25 cellular contexts compared by ENCODE assay signal in the genomic region with DNA sequence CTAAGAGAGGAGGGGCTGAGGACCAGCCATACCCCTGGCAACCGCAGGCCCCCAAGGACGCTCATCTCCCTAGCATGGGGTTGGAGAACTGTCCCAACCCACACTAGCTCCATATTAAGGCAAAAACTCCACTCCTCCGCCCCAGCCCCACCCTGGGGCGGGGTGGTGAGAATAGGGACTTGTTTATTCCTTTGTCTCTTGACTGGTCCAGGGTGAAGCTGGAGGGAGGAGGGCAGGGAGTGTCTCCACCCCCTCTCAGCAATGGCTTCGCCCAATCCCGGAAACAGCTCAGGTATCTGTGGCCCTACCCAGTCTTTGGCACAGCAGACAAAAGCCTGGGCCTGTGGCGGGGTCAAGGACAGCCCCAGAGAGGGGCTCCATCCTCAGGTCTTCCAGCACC. TPM values are rescaled to one million over a fixed set of nuclear protein-coding genes. Genes with fewer than 3 reads are reported as not detected.
DNase-seq lines count a peak whose midpoint lies in the region; ATAC-seq and TF ChIP-seq lines count a peak whose summit lies in the region.
"Had no signal": no experiment of that assay in that cellular context is flagged by ENCODE, and none has a peak within 500 bp of the region (broad histone marks: within the 10 kb centered on the region; RNA-seq: fewer than 3 reads in every experiment).

No MANE protein-coding gene starts in this region.

- H3K9me3 ChIP-seq in endodermal cell (ENCODE audit: control insufficient read depth, low read length) (no peaks in the 10 kb centered on the region), transverse colon (no peaks in the 10 kb centered on the region)
- H3K9me3 ChIP-seq: BE2C, SJSA1 had no signal

- DNase-seq in HT-29 (ENCODE audit: low spot score): peak; percentile 78
- peak; percentile 45 for DNase-seq in endodermal cell
- no peak for DNase-seq in nephron progenitor cell
- DNase-seq in transverse colon: peak; percentile 48
- no peak for DNase-seq in activated CD8-positive, alpha-beta T cell treated with anti-CD3 and anti-CD28 coated beads, Interleukin-2, amount 10 ng/mL, durations not matched to agents 7 days and 5 days
- DNase-seq in HCEC 1CT: no peak
- no peak for DNase-seq in activated effector memory CD4-positive, alpha-beta T cell treated with anti-CD3 and anti-CD28 coated beads, Interleukin-2, amount 50 U/mL, for 16 hours
- no peak for DNase-seq in activated gamma-delta T cell (lab: John Stamatoyannopoulos, UW)
- DNase-seq: BE2C; Calu3; CD8-positive, alpha-beta memory T cell; DMS153; DND-41; KBM-7; MM.1S; NCI-H2029; NCI-H2227 treated with DMSO at 0.1 percent for 48 hours; NCI-H526 treated with DMSO at 0.1 percent for 48 hours; PC-9; Right ventricle myocardium superior had no signal

- H3K36me3 Mint-ChIP-seq in endodermal cell (ENCODE audit: low read depth) (no peaks in the 10 kb centered on the region), nephron progenitor cell (ENCODE audit: low read depth) (peaks cover 5% of the 10 kb centered on the region)
- H3K36me3 Mint-ChIP-seq in activated CD8-positive, alpha-beta T cell treated with anti-CD3 and anti-CD28 coated beads, Interleukin-2, amount 10 ng/mL, durations not matched to agents 7 days and 5 days (ENCODE audit: low read depth): no peaks in the 10 kb centered on the region
- H3K36me3 Mint-ChIP-seq: CD14-positive monocyte; CD8-positive, alpha-beta memory T cell had no signal

- CTCF ChIA-PET in activated CD8-positive, alpha-beta T cell treated with anti-CD3 and anti-CD28 coated beads, Interleukin-2, amount 10 ng/mL, durations not matched to agents 7 days and 5 days (lab: Charles Lee): no interaction called here

- no peak for TF ChIP-seq EP300 in transverse colon (IDR thresholded peaks at IDR 0.05; ENCODE audit: low read depth)

- no peak overlapping the region for H3K9ac ChIP-seq in endodermal cell (ENCODE audit: extremely low read depth, low read length, poor library complexity, severe bottlenecking)

- H3K27me3 Mint-ChIP-seq in endodermal cell (ENCODE audit: insufficient read depth) (no peaks in the 10 kb centered on the region), nephron progenitor cell (ENCODE audit: low read depth, poor library complexity) (peaks cover 11% of the 10 kb centered on the region)
- H3K27me3 Mint-ChIP-seq in activated CD8-positive, alpha-beta T cell treated with anti-CD3 and anti-CD28 coated beads, Interleukin-2, amount 10 ng/mL, durations not matched to agents 7 days and 5 days (ENCODE audit: low read depth): peaks cover 12% of the 10 kb centered on the region

- no peak for TF ChIP-seq POLR2A in transverse colon (IDR thresholded peaks at IDR 0.05)

- H3K9me3 Mint-ChIP-seq in endodermal cell: no peaks in the 10 kb centered on the region
- no peaks in the 10 kb centered on the region for H3K9me3 Mint-ChIP-seq in nephron progenitor cell
- H3K9me3 Mint-ChIP-seq in activated CD8-positive, alpha-beta T cell treated with anti-CD3 and anti-CD28 coated beads, Interleukin-2, amount 10 ng/mL, durations not matched to agents 7 days and 5 days (ENCODE audit: insufficient read depth): no peaks in the 10 kb centered on the region
- H3K9me3 Mint-ChIP-seq: CD14-positive monocyte; CD8-positive, alpha-beta memory T cell had no signal

- H3K27me3 ChIP-seq in endodermal cell (ENCODE audit: control insufficient read depth, insufficient read depth, low read length, poor library complexity, severe bottlenecking) (no peaks in the 10 kb centered on the region), transverse colon (peaks cover 15% of the 10 kb centered on the region)
- H3K27me3 ChIP-seq: BE2C, SJSA1 had no signal

- H3K4me3 ChIP-seq in endodermal cell (ENCODE audit: low read length) (no peak overlapping the region), transverse colon (no peak overlapping the region)
- H3K4me3 ChIP-seq: PC-9, SJSA1 had no signal

- POLR2A ChIA-PET in activated CD8-positive, alpha-beta T cell treated with anti-CD3 and anti-CD28 coated beads, Interleukin-2, amount 10 ng/mL, durations not matched to agents 7 days and 5 days (lab: Charles Lee): no interaction called here

- TF ChIP-seq CTCF in endodermal cell (conservative IDR thresholded peaks at IDR 0.05): no peak
- no peak for TF ChIP-seq CTCF in nephron progenitor cell (IDR thresholded peaks at IDR 0.05)
- TF ChIP-seq CTCF in transverse colon (IDR thresholded peaks at IDR 0.05): no peak

- WGBS in endodermal cell (ENCODE audit: insufficient coverage in 1 of 2, insufficient read length in 1 of 2), 2 experiments: 86 to 92% methylated on average over 1 to 7 of the region's 7 CpGs
- WGBS in transverse colon (ENCODE audit: low coverage in 1 of 2), 2 donors: 61% methylated on average over 7 of the region's 7 CpGs; no CpG with 5 or more reads in 1 of the 2 donors

- in situ Hi-C loops in transverse colon (cut with MboI; ENCODE audit: low pct_ligation_motif_present in 1 of 4, low pct_unique_long_range_greater_than_20kb in 1 of 4, low sequenced_read_pairs in 3 of 4): no loop called here

- H3K27ac Mint-ChIP-seq in endodermal cell: no peak overlapping the region
- H3K27ac Mint-ChIP-seq in nephron progenitor cell: peak overlapping the region; percentile 32
- H3K27ac Mint-ChIP-seq in activated CD8-positive, alpha-beta T cell treated with anti-CD3 and anti-CD28 coated beads, Interleukin-2, amount 10 ng/mL, durations not matched to agents 7 days and 5 days: no peak overlapping the region
- H3K27ac Mint-ChIP-seq: CD14-positive monocyte; CD8-positive, alpha-beta memory T cell had no signal

- H3K4me1 Mint-ChIP-seq in endodermal cell: no peaks in the 10 kb centered on the region
- H3K4me1 Mint-ChIP-seq in nephron progenitor cell: peaks cover 29% of the 10 kb centered on the region
- no peaks in the 10 kb centered on the region for H3K4me1 Mint-ChIP-seq in activated CD8-positive, alpha-beta T cell treated with anti-CD3 and anti-CD28 coated beads, Interleukin-2, amount 10 ng/mL, durations not matched to agents 7 days and 5 days (ENCODE audit: low read depth)
- H3K4me1 Mint-ChIP-seq: CD14-positive monocyte; CD8-positive, alpha-beta memory T cell had no signal

- ATAC-seq in activated CD8-positive, alpha-beta T cell treated with anti-CD3 and anti-CD28 coated beads, Interleukin-2, amount 10 ng/mL, durations not matched to agents 7 days and 5 days: no peak
- ATAC-seq: HepG2 had no signal

- H3K4me1 ChIP-seq in endodermal cell (ENCODE audit: control insufficient read depth, insufficient read depth, low read length): no peaks in the 10 kb centered on the region
- peaks cover 0 to 5% (median 0%) of the 10 kb centered on the region in 4 donors for H3K4me1 ChIP-seq in transverse colon
- H3K4me1 ChIP-seq: BE2C had no signal

- H3K4me3 Mint-ChIP-seq in endodermal cell (no peak overlapping the region), nephron progenitor cell (no peak overlapping the region)
- H3K4me3 Mint-ChIP-seq in activated CD8-positive, alpha-beta T cell treated with anti-CD3 and anti-CD28 coated beads, Interleukin-2, amount 10 ng/mL, durations not matched to agents 7 days and 5 days: no peak overlapping the region
- H3K4me3 Mint-ChIP-seq: CD14-positive monocyte; CD8-positive, alpha-beta memory T cell had no signal

- H3K27ac ChIP-seq in endodermal cell (ENCODE audit: low read depth, low read length) (no peak overlapping the region), transverse colon (no peak overlapping the region)
- H3K27ac ChIP-seq: PC-9, SJSA1 had no signal

- intact Hi-C loops in transverse colon (cut with DNase I; ENCODE audit: low total_unique reads): loop anchor here (10.0 kb wide), 1 partner anchor 1652 kb away; no protein-coding TSS in a partner anchor

- no peaks in the 10 kb centered on the region for H3K36me3 ChIP-seq in endodermal cell (ENCODE audit: control insufficient read depth, insufficient read depth, low read length)
- no peaks in the 10 kb centered on the region for H3K36me3 ChIP-seq in transverse colon
- H3K36me3 ChIP-seq: BE2C, SJSA1 had no signal

RNA-seq across cellular contexts. Expression of gene PRRX2, which starts 16.9 kb away (rescaled TPM):
- total RNA-seq in HT-29 (2014; rRNA removed; shearing (Covaris generic)): not detected in 2 replicates
- total RNA-seq in endodermal cell (1 to 10 TPM; 1.0 to 3.8 TPM), transverse colon (under 1 TPM in 1 of 4 donors, not detected in 3; 0.41 TPM)
- polyA plus RNA-seq in endodermal cell (2013, experiment 1 of 2): 5.4 TPM
- polyA plus RNA-seq in endodermal cell (2013, experiment 2 of 2): 6.0 TPM
- total RNA-seq in activated CD8-positive, alpha-beta T cell treated with anti-CD3 and anti-CD28 coated beads, Interleukin-2, amount 10 ng/mL, durations not matched to agents 7 days and 5 days: under 1 TPM in 1 of 2 experiments, not detected in 1; 0.21 TPM
- total RNA-seq: Calu3, HepG2, HT1080, RPMI7951 had no signal
- polyA plus RNA-seq: CD14-positive monocyte; CD8-positive, alpha-beta memory T cell had no signal

RNA-seq across cellular contexts. Expression of gene ASB6, which starts 40.4 kb away (rescaled TPM):
- 25.5 and 25.9 TPM in 2 replicates for total RNA-seq in HT-29 (2014; rRNA removed; shearing (Covaris generic))
- 10 to 100 TPM; 19.8 to 20.2 TPM for total RNA-seq in endodermal cell
- polyA plus RNA-seq in endodermal cell (2013, experiment 1 of 2): 17.7 TPM
- 14.9 TPM for polyA plus RNA-seq in endodermal cell (2013, experiment 2 of 2)
- 10 to 100 TPM; 21.8 to 54.2 (median 29.6) TPM for total RNA-seq in transverse colon
- total RNA-seq in activated CD8-positive, alpha-beta T cell treated with anti-CD3 and anti-CD28 coated beads, Interleukin-2, amount 10 ng/mL, durations not matched to agents 7 days and 5 days: 10 to 100 TPM; 25.4 to 27.7 TPM

RNA-seq across cellular contexts. Expression of gene NTMT1, which starts 56.4 kb away (rescaled TPM):
- total RNA-seq in HT-29 (2014; rRNA removed; shearing (Covaris generic)): 68.7 and 83.8 TPM in 2 replicates
- total RNA-seq in endodermal cell: 10 to 100 TPM; 39.6 to 49.1 TPM
- polyA plus RNA-seq in endodermal cell (2013, experiment 1 of 2): 40.4 TPM
- 40.9 TPM for polyA plus RNA-seq in endodermal cell (2013, experiment 2 of 2)
- 10 to 100 TPM; 11.3 to 19.1 (median 14.3) TPM for total RNA-seq in transverse colon
- 10 to 100 TPM; 36.2 to 39.2 TPM for total RNA-seq in activated CD8-positive, alpha-beta T cell treated with anti-CD3 and anti-CD28 coated beads, Interleukin-2, amount 10 ng/mL, durations not matched to agents 7 days and 5 days

Comparison
In these comparisons a context has a peak if more than half of its experiments do, and no peak if none do; other contexts are left out.
1. DNase-seq: peak in HT-29 (single experiment), endodermal cell (single experiment) and transverse colon (single experiment); none in nephron progenitor cell (single experiment), activated CD8-positive, alpha-beta T cell treated with anti-CD3 and anti-CD28 coated beads, Interleukin-2, amount 10 ng/mL, durations not matched to agents 7 days and 5 days (single experiment), HCEC 1CT (single experiment), activated effector memory CD4-positive, alpha-beta T cell treated with anti-CD3 and anti-CD28 coated beads, Interleukin-2, amount 50 U/mL, for 16 hours (single experiment) and activated gamma-delta T cell (single experiment).